In genomic region chr2:166628478-166629136, GRCh38 we compare ENCODE assay signal across 28 cellular contexts.
DNase-seq lines count a peak whose midpoint lies in the region; ATAC-seq and TF ChIP-seq lines count a peak whose summit lies in the region.
"Had no signal": no experiment of that assay in that cellular context is flagged by ENCODE, and none has a peak within 500 bp of the region (broad histone marks: within the 10 kb centered on the region; RNA-seq: fewer than 3 reads in every experiment).

No MANE protein-coding gene starts in this region.

- H3K9me3 ChIP-seq in left ventricle myocardium inferior (replicated peaks) = peaks cover 40% of the 10 kb centered on the region
- H3K9me3 ChIP-seq in upper lobe of right lung = peaks cover 5% of the 10 kb centered on the region
- H3K9me3 ChIP-seq: BE2C, ovary, SJCRH30 had no signal

- H3K27me3 ChIP-seq in left ventricle myocardium inferior (ENCODE audit: low read depth) (no peaks in the 10 kb centered on the region), upper lobe of right lung (no peaks in the 10 kb centered on the region)
- H3K27me3 ChIP-seq: BE2C, dorsolateral prefrontal cortex, ovary, SJCRH30, tibial nerve had no signal

- H3K36me3 ChIP-seq in left ventricle myocardium inferior (no peaks in the 10 kb centered on the region), upper lobe of right lung (no peaks in the 10 kb centered on the region)
- H3K36me3 ChIP-seq: BE2C, ovary, SJCRH30, tibial nerve had no signal

- no peak overlapping the region for H3K27ac ChIP-seq in left ventricle myocardium inferior (replicated peaks)
- no peak overlapping the region for H3K27ac ChIP-seq in upper lobe of right lung
- H3K27ac ChIP-seq: dorsolateral prefrontal cortex, ovary, SJCRH30, tibial nerve had no signal

- intact Hi-C loops in Right ventricle myocardium superior (cut with DNase I) = no loop called here
- intact Hi-C loops in left ventricle myocardium inferior (cut with micrococcal nuclease) = no loop called here
- intact Hi-C loops in upper lobe of right lung (cut with DNase I) = no loop called here

- no peaks in the 10 kb centered on the region for H3K4me1 ChIP-seq in left ventricle myocardium inferior
- no peaks in the 10 kb centered on the region for H3K4me1 ChIP-seq in upper lobe of right lung
- H3K4me1 ChIP-seq: tibial nerve had no signal

- DNase-seq in Right ventricle myocardium superior (no peak), left ventricle myocardium inferior (no peak), MV-4-11 (lab: John Stamatoyannopoulos, UW) (peak; percentile 34), foreskin melanocyte (peak; percentile 84), upper lobe of right lung (peak; percentile 40), DMS 273 (lab: John Stamatoyannopoulos, UW; ENCODE audit: unreplicated experiment) (no peak), hypothalamus (lab: John Stamatoyannopoulos, UW) (no peak)
- DNase-seq: activated B cell treated with CpG ODN at 0.5 μM for 24 hours; activated CD4-positive, alpha-beta memory T cell treated with anti-CD3 and anti-CD28 coated beads, Interleukin-2, amount 10 ng/mL, durations not matched to agents 7 days and 5 days; activated naive CD4-positive, alpha-beta T cell treated with Interleukin-2 at 50 U/mL for 16 hours; amygdala; BE2C; central memory CD4-positive, alpha-beta T cell; dorsolateral prefrontal cortex; GDM1; immature natural killer cell; KG1; mammary epithelial cell; naive thymus-derived CD4-positive, alpha-beta T cell; NCI-H1048; NCI-H2081 treated with DMSO at 0.1 percent for 48 hours; NCI-H526 treated with DMSO at 0.1 percent for 48 hours; ovary; stimulated activated naive CD8-positive, alpha-beta T cell treated with anti-CD3 and anti-CD28 coated beads, Interleukin-15, Interleukin-2, amounts not matched to agents 100 U/mL and 50 U/mL, for 24 hours had no signal

- H3K4me3 ChIP-seq in left ventricle myocardium inferior = no peak overlapping the region
- no peak overlapping the region for H3K4me3 ChIP-seq in upper lobe of right lung
- H3K4me3 ChIP-seq: dorsolateral prefrontal cortex, ovary, SJCRH30, tibial nerve had no signal

- TF ChIP-seq CTCF in left ventricle myocardium inferior (IDR thresholded peaks at IDR 0.05; ENCODE audit: borderline replicate concordance) (no peak), upper lobe of right lung (IDR thresholded peaks at IDR 0.05) (no peak)

- ATAC-seq in Right ventricle myocardium superior (ENCODE audit: poor library complexity) (peak; percentile 60), upper lobe of right lung (peak; percentile 31), GM18861 (IDR thresholded peaks at IDR 0.05; ENCODE audit: unreplicated experiment) (no peak)
- ATAC-seq: esophagus mucosa; naive thymus-derived CD4-positive, alpha-beta T cell had no signal

Comparison
In these comparisons a context has a peak if more than half of its experiments do, and no peak if none do; other contexts are left out.
1. DNase-seq: peak in MV-4-11 (single experiment), foreskin melanocyte (single experiment) and upper lobe of right lung (single experiment); none in Right ventricle myocardium superior (single experiment), left ventricle myocardium inferior (single experiment), DMS 273 (single experiment) and hypothalamus (0 of 51).